In the genomic region with DNA sequence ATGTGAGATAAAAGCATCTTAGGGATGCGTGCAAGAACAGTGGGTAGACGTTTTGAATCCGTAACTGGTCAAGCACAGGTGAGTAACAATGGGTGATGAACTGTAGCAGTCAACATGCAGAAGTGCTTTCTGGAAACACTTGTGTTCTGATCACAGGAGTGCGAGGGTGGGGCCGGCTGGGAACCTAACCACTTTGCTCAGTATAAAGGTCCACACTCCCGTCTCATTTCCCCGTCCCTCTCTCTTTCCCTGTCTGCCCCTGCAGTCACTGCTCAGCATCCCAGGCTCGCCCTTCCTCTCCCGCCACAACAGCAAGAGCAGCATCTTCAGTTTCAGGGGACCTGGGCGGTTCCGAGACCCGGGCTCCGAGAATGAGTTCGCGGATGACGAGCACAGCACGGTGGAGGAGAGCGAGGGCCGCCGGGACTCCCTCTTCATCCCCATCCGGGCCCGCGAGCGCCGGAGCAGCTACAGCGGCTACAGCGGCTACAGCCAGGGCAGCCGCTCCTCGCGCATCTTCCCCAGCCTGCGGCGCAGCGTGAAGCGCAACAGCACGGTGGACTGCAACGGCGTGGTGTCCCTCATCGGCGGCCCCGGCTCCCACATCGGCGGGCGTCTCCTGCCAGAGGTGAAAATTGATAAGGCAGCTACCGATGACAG, we compare ENCODE assay signal across 8 cellular contexts.
DNase-seq lines count a peak whose midpoint lies in the region; ATAC-seq and TF ChIP-seq lines count a peak whose summit lies in the region.

No MANE protein-coding gene starts in this region.

- ATAC-seq in Right ventricle myocardium superior (ENCODE audit: poor library complexity) (peak; percentile 71), HG03175 (IDR thresholded peaks at IDR 0.05; ENCODE audit: unreplicated experiment) (no peak), HG02571 (IDR thresholded peaks at IDR 0.05; ENCODE audit: unreplicated experiment) (no peak)
- peak; percentile 78 for ATAC-seq in stimulated activated memory B cell treated with anti-CD40 and anti-IgM and Interleukin-4, amounts not matched to agents 10 μg/mL and 1 μg/mL and 100 μg/mL, for 72 hours

- H3K9me3 ChIP-seq in right atrium auricular region = no peaks in the 10 kb centered on the region

- H3K36me3 Mint-ChIP-seq in stimulated activated memory B cell treated with anti-CD40 and anti-IgM and Interleukin-4, amounts not matched to agents 10 μg/mL and 1 μg/mL and 100 μg/mL, for 72 hours = no peaks in the 10 kb centered on the region

- H3K27ac ChIP-seq in right atrium auricular region = no peak overlapping the region

- peaks cover 0 to 9% of the 10 kb centered on the region in 2 donors for H3K4me1 ChIP-seq in right atrium auricular region

- peaks cover 0 to 5% of the 10 kb centered on the region in 2 donors for H3K27me3 ChIP-seq in right atrium auricular region

- H3K4me3 ChIP-seq in right atrium auricular region = peak overlapping the region in 1 of 2 donors; percentile 24

- H3K27me3 Mint-ChIP-seq in stimulated activated memory B cell treated with anti-CD40 and anti-IgM and Interleukin-4, amounts not matched to agents 10 μg/mL and 1 μg/mL and 100 μg/mL, for 72 hours = peaks cover 34% of the 10 kb centered on the region

- no peak overlapping the region for H3K27ac Mint-ChIP-seq in stimulated activated memory B cell treated with anti-CD40 and anti-IgM and Interleukin-4, amounts not matched to agents 10 μg/mL and 1 μg/mL and 100 μg/mL, for 72 hours

- no peaks in the 10 kb centered on the region for H3K36me3 ChIP-seq in right atrium auricular region

- H3K4me1 Mint-ChIP-seq in stimulated activated memory B cell treated with anti-CD40 and anti-IgM and Interleukin-4, amounts not matched to agents 10 μg/mL and 1 μg/mL and 100 μg/mL, for 72 hours = peaks cover 13% of the 10 kb centered on the region

- peak overlapping the region; percentile 57 for H3K4me3 Mint-ChIP-seq in stimulated activated memory B cell treated with anti-CD40 and anti-IgM and Interleukin-4, amounts not matched to agents 10 μg/mL and 1 μg/mL and 100 μg/mL, for 72 hours

- TF ChIP-seq CTCF in right atrium auricular region (IDR thresholded peaks at IDR 0.05) = peak in 1 of 2 donors; percentile 20

- H3K9me3 Mint-ChIP-seq in stimulated activated memory B cell treated with anti-CD40 and anti-IgM and Interleukin-4, amounts not matched to agents 10 μg/mL and 1 μg/mL and 100 μg/mL, for 72 hours = no peaks in the 10 kb centered on the region

- intact Hi-C loops in Right ventricle myocardium superior (cut with DNase I) = no loop called here

- peak; percentile 62 for DNase-seq in Right ventricle myocardium superior
- DNase-seq in right atrium auricular region (ENCODE audit: low spot score) = no peak
- peak; percentile 62 for DNase-seq in cerebellar cortex (ENCODE audit: low spot score)
- peak; percentile 10 for DNase-seq in medulla oblongata (ENCODE audit: extremely low spot score)
- no peak for DNase-seq in NCI-H524 treated with DMSO at 0.1 percent for 48 hours (lab: John Stamatoyannopoulos, UW)

Comparison
In these comparisons a context has a peak if more than half of its experiments do, and no peak if none do; other contexts are left out.
1. DNase-seq: peak in Right ventricle myocardium superior (single experiment), cerebellar cortex (single experiment) and medulla oblongata (single experiment); none in right atrium auricular region (single experiment) and NCI-H524 treated with DMSO at 0.1 percent for 48 hours (single experiment).
2. ATAC-seq: peak in Right ventricle myocardium superior (single experiment) and stimulated activated memory B cell treated with anti-CD40 and anti-IgM and Interleukin-4, amounts not matched to agents 10 μg/mL and 1 μg/mL and 100 μg/mL, for 72 hours (single experiment); none in HG03175 (single experiment) and HG02571 (single experiment).